Comparison of ENCODE assay signal across 8 cellular contexts in genomic region chr10:63133056-63133786, GRCh38. TPM values are rescaled to one million over a fixed set of nuclear protein-coding genes. Genes with fewer than 3 reads are reported as not detected.
DNase-seq lines count a peak whose midpoint lies in the region; ATAC-seq, FAIRE-seq and TF ChIP-seq lines count a peak whose summit lies in the region.

Gene NRBF2, plus strand, starts transcription at chr10:63133328. Its CDS starts 143 bp downstream, at chr10:63133471.

- peaks cover 26% of the 10 kb centered on the region for H3K4me1 Mint-ChIP-seq in T-helper 1 cell treated with Interleukin-12 subunit alpha and Interleukin-12 subunit beta and Interleukin-4 antibody, amounts not matched to agents 30 μg/mL and 1 μg/mL, for 36 hours (ENCODE audit: low read depth)

- peak; percentile 98 for FAIRE-seq in urothelium cell line (lab: Jason Lieb, UNC)

- peak; percentile 16 for TF ChIP-seq CTCF in psoas muscle (IDR thresholded peaks at IDR 0.05)

- H3K9me3 ChIP-seq in psoas muscle, result no peaks in the 10 kb centered on the region

- DNase-seq in NCI-H1694 (lab: John Stamatoyannopoulos, UW), result peak; percentile 94
- DNase-seq in amygdala (lab: John Stamatoyannopoulos, UW), result peak; percentile 19 to 96 (median 88)
- DNase-seq in left ventricle myocardium superior, result peak; percentile 99
- DNase-seq in psoas muscle, result peak; percentile 98
- peak; percentile 98 for DNase-seq in urothelium cell line (ENCODE audit: low spot score)

- WGBS in psoas muscle, 3 donors, result 1 to 2% (median 2%) methylated on average over 31 to 53 of the region's 53 CpGs

- peak; percentile 95 for ATAC-seq in HG02885 (IDR thresholded peaks at IDR 0.05; ENCODE audit: poor library complexity, unreplicated experiment)
- peak; percentile 100 for ATAC-seq in left ventricle myocardium superior
- peak; percentile 98 to 99 (median 98) for ATAC-seq in psoas muscle

- peak within 1 kb of the TSS; percentile 96 for H3K27ac Mint-ChIP-seq in T-helper 1 cell treated with Interleukin-12 subunit alpha and Interleukin-12 subunit beta and Interleukin-4 antibody, amounts not matched to agents 30 μg/mL and 1 μg/mL, for 36 hours

- H3K9me3 Mint-ChIP-seq in T-helper 1 cell treated with Interleukin-12 subunit alpha and Interleukin-12 subunit beta and Interleukin-4 antibody, amounts not matched to agents 30 μg/mL and 1 μg/mL, for 36 hours, result no peaks in the 10 kb centered on the region

- peak; percentile 95 for TF ChIP-seq POLR2A in GM15510 (IDR thresholded peaks at IDR 0.05; ENCODE audit: borderline replicate concordance, extremely low read depth, insufficient read length)

- peak within 1 kb of the TSS; percentile 99 for H3K27ac ChIP-seq in psoas muscle

- H3K27me3 Mint-ChIP-seq in T-helper 1 cell treated with Interleukin-12 subunit alpha and Interleukin-12 subunit beta and Interleukin-4 antibody, amounts not matched to agents 30 μg/mL and 1 μg/mL, for 36 hours (ENCODE audit: low read depth), result peaks cover 5% of the 10 kb centered on the region

- H3K4me1 ChIP-seq in psoas muscle, result peaks cover 39% of the 10 kb centered on the region

- H3K36me3 ChIP-seq in psoas muscle (ENCODE audit: insufficient read depth in 1 of 2, low read depth in 1 of 2), result no peaks in the 10 kb centered on the region

- H3K36me3 Mint-ChIP-seq in T-helper 1 cell treated with Interleukin-12 subunit alpha and Interleukin-12 subunit beta and Interleukin-4 antibody, amounts not matched to agents 30 μg/mL and 1 μg/mL, for 36 hours (ENCODE audit: low read depth), result peaks cover 5% of the 10 kb centered on the region

- peak within 1 kb of the TSS; percentile 95 for H3K4me3 Mint-ChIP-seq in T-helper 1 cell treated with Interleukin-12 subunit alpha and Interleukin-12 subunit beta and Interleukin-4 antibody, amounts not matched to agents 30 μg/mL and 1 μg/mL, for 36 hours

- H3K4me3 ChIP-seq in psoas muscle, result peak within 1 kb of the TSS; percentile 97

- no peaks in the 10 kb centered on the region for H3K27me3 ChIP-seq in psoas muscle (ENCODE audit: insufficient read depth in 3 of 3, low read length in 2 of 3)

- intact Hi-C loops in left ventricle myocardium superior (cut with micrococcal nuclease) (no loop called here), psoas muscle (cut with DNase I) (loop anchor here (1.0 to 10.0 kb wide), 3 partner anchors 17 to 318 kb away; partner anchors contain the start of gene EGR2 (in 1 of the 2))

RNA-seq across cellular contexts. Expression of gene NRBF2, which starts in this region (rescaled TPM):
- total RNA-seq in left ventricle myocardium superior (8.5 TPM), psoas muscle (10 to 100 TPM; 23.1 to 85.3 (median 31.7) TPM)
- 10 to 100 TPM; 17.3 to 23.4 (median 21.4) TPM for polyA plus RNA-seq in psoas muscle

Comparison
In these comparisons a context has a peak if more than half of its experiments do, and no peak if none do; other contexts are left out.
1. Peak in every context shown above with its lines: DNase-seq, ATAC-seq, H3K4me3 ChIP-seq and H3K27ac ChIP-seq.